Comparison of ENCODE assay signal across 28 cellular contexts in genomic region chr13:51737609-51738008, GRCh38.
DNase-seq lines count a peak whose midpoint lies in the region; ATAC-seq and TF ChIP-seq lines count a peak whose summit lies in the region.
"Had no signal": no experiment of that assay in that cellular context is flagged by ENCODE, and none has a peak within 500 bp of the region (broad histone marks: within the 10 kb centered on the region; RNA-seq: fewer than 3 reads in every experiment).

No MANE protein-coding gene starts in this region.

- peaks cover 7% of the 10 kb centered on the region; the same call in 1 of the 2 replicates for H3K36me3 ChIP-seq in IMR-90 (ENCODE audit: control insufficient read depth, insufficient read depth, low read length)
- H3K36me3 ChIP-seq: right lobe of liver, thoracic aorta, uterus had no signal

- no peak overlapping the region for H3K9ac ChIP-seq in IMR-90 (ENCODE audit: low read depth, low read length)

- H2BK120ac ChIP-seq in IMR-90 (ENCODE audit: low read depth, low read length), result no peak overlapping the region

- peaks cover 29% of the 10 kb centered on the region for H3K4me1 Mint-ChIP-seq in activated CD4-positive, alpha-beta T cell treated with anti-CD3 and anti-CD28 coated beads, Interleukin-2, amount 10 ng/mL, durations not matched to agents 24 days and 14 days
- H3K4me1 Mint-ChIP-seq in activated naive CD8-positive, alpha-beta T cell treated with anti-CD3 and anti-CD28 coated beads, Interleukin-2, amount 10 ng/mL, durations not matched to agents 7 days and 5 days, result peaks cover 16% of the 10 kb centered on the region
- H3K4me1 Mint-ChIP-seq in stimulated activated naive B cell treated with anti-CD40 and anti-IgM and Interleukin-4, amounts not matched to agents 10 μg/mL and 1 μg/mL and 100 μg/mL, for 72 hours, result peaks cover 14 to 25% of the 10 kb centered on the region in 2 donors
- H3K4me1 Mint-ChIP-seq: activated naive CD4-positive, alpha-beta T cell treated with anti-CD3 and anti-CD28 coated beads, Interleukin-2, amount 50 U/mL, for 24 hours; stimulated activated memory B cell treated with anti-CD40 and anti-IgM and Interleukin-4, amounts not matched to agents 10 μg/mL and 1 μg/mL and 100 μg/mL, for 72 hours had no signal

- no peak overlapping the region for H3K14ac ChIP-seq in IMR-90 (replicated peaks; ENCODE audit: low read depth, low read length)

- peak overlapping the region; percentile 41 for H3K4me3 Mint-ChIP-seq in activated CD4-positive, alpha-beta T cell treated with anti-CD3 and anti-CD28 coated beads, Interleukin-2, amount 10 ng/mL, durations not matched to agents 24 days and 14 days
- H3K4me3 Mint-ChIP-seq in activated naive CD8-positive, alpha-beta T cell treated with anti-CD3 and anti-CD28 coated beads, Interleukin-2, amount 10 ng/mL, durations not matched to agents 7 days and 5 days, result peak overlapping the region; percentile 56
- peak overlapping the region in 1 of 2 donors; percentile 59 for H3K4me3 Mint-ChIP-seq in stimulated activated naive B cell treated with anti-CD40 and anti-IgM and Interleukin-4, amounts not matched to agents 10 μg/mL and 1 μg/mL and 100 μg/mL, for 72 hours
- H3K4me3 Mint-ChIP-seq: activated naive CD4-positive, alpha-beta T cell treated with anti-CD3 and anti-CD28 coated beads, Interleukin-2, amount 50 U/mL, for 24 hours; stimulated activated memory B cell treated with anti-CD40 and anti-IgM and Interleukin-4, amounts not matched to agents 10 μg/mL and 1 μg/mL and 100 μg/mL, for 72 hours had no signal

- no peak overlapping the region for H2AK5ac ChIP-seq in IMR-90 (ENCODE audit: low read depth, low read length)

- CTCF ChIA-PET in IMR-90 (lab: Yijun Ruan, JAX), result no interaction called here

- H3K27me3 ChIP-seq in IMR-90 (ENCODE audit: control insufficient read depth, insufficient read depth, low read length), result no peaks in the 10 kb centered on the region
- H3K27me3 ChIP-seq: left lung, right lobe of liver, uterus had no signal

- H2AFZ ChIP-seq in IMR-90 (replicated peaks; ENCODE audit: low read length, poor library complexity), result no peak overlapping the region
- H2AFZ ChIP-seq: PC-9 had no signal

- 0 out of 2 replicates have a peak, but pooled peaks cover 4% of the 10 kb centered on the region for H4K20me1 ChIP-seq in IMR-90 (ENCODE audit: insufficient read depth, low read length)

- no peaks in the 10 kb centered on the region for H3K27me3 Mint-ChIP-seq in activated CD4-positive, alpha-beta T cell treated with anti-CD3 and anti-CD28 coated beads, Interleukin-2, amount 10 ng/mL, durations not matched to agents 24 days and 14 days
- H3K27me3 Mint-ChIP-seq in activated naive CD8-positive, alpha-beta T cell treated with anti-CD3 and anti-CD28 coated beads, Interleukin-2, amount 10 ng/mL, durations not matched to agents 7 days and 5 days, result no peaks in the 10 kb centered on the region
- no peaks in the 10 kb centered on the region for H3K27me3 Mint-ChIP-seq in stimulated activated naive B cell treated with anti-CD40 and anti-IgM and Interleukin-4, amounts not matched to agents 10 μg/mL and 1 μg/mL and 100 μg/mL, for 72 hours
- H3K27me3 Mint-ChIP-seq: activated naive CD4-positive, alpha-beta T cell treated with anti-CD3 and anti-CD28 coated beads, Interleukin-2, amount 50 U/mL, for 24 hours; CD4-positive, alpha-beta memory T cell; progenitor cell of endocrine pancreas; stimulated activated memory B cell treated with anti-CD40 and anti-IgM and Interleukin-4, amounts not matched to agents 10 μg/mL and 1 μg/mL and 100 μg/mL, for 72 hours had no signal

- DNase-seq in activated CD4-positive, alpha-beta T cell treated with anti-CD3 and anti-CD28 coated beads, Interleukin-2, amount 10 ng/mL, durations not matched to agents 24 days and 14 days, result peak; percentile 65
- DNase-seq in activated CD4-positive, alpha-beta T cell treated with anti-CD3 and anti-CD28 coated beads for 1 hour, result no peak
- DNase-seq in IMR-90 (no peak), caudate nucleus (lab: John Stamatoyannopoulos, UW) (no peak)
- no peak for DNase-seq in activated naive CD8-positive, alpha-beta T cell treated with anti-CD3 and anti-CD28 coated beads, Interleukin-2, amount 10 ng/mL, durations not matched to agents 7 days and 5 days
- DNase-seq in stimulated activated naive B cell treated with anti-CD40 and anti-IgM and Interleukin-4, amounts not matched to agents 10 μg/mL and 1 μg/mL and 100 μg/mL, for 72 hours, result no peak
- no peak for DNase-seq in effector CD8-positive, alpha-beta T cell (lab: John Stamatoyannopoulos, UW)
- DNase-seq: CD4-positive, alpha-beta memory T cell; dermis blood vessel endothelial cell; DMS153; left lung; mesendoderm; NCI-H1105; NCI-H187 treated with DMSO at 0.1 percent for 48 hours; NCI-H524; NK-92 treated with Interleukin-12 subunit alpha and Interleukin-12 subunit beta, amount 100 ng/mL, for 24 hours; PC-9; right lobe of liver; stimulated activated CD4-positive, alpha-beta T cell treated with anti-CD3 and anti-CD28 coated beads, Interleukin-12 subunit alpha, Interleukin-12 subunit beta, amount 100 ng/mL, for 4 hours; stimulated activated CD4-positive, alpha-beta T cell treated with anti-CD3 and anti-CD28 coated beads, Interleukin-4, amount 100 ng/mL, for 4 hours; SW 1271; uterus had no signal

- no peak overlapping the region for H4K91ac ChIP-seq in IMR-90 (ENCODE audit: insufficient read depth, low read depth, low read length)

- H2BK20ac ChIP-seq in IMR-90 (ENCODE audit: low read depth, low read length), result no peak overlapping the region

- intact Hi-C loops in activated CD4-positive, alpha-beta T cell treated with anti-CD3 and anti-CD28 coated beads, Interleukin-2, amount 10 ng/mL, durations not matched to agents 24 days and 14 days (cut with micrococcal nuclease), result loop anchor here (1.0 to 5.0 kb wide), 2 partner anchors 7 to 285 kb away; partner anchors contain the start of gene INTS6
- intact Hi-C loops in IMR-90 (cut with micrococcal nuclease), result no loop called here

- TF ChIP-seq RAD21 in IMR-90 (IDR thresholded peaks at IDR 0.05; ENCODE audit: low read length), result no peak

- no peak overlapping the region for H2BK15ac ChIP-seq in IMR-90 (ENCODE audit: low read depth, low read length)

- in situ Hi-C loops in IMR-90 (cut with MboI; ENCODE audit: low sequenced_read_pairs), result loop anchor here (10.0 kb wide), 1 partner anchor 293 kb away; no protein-coding TSS in a partner anchor

- H3K4me2 ChIP-seq in IMR-90 (ENCODE audit: low read depth, low read length), result no peak overlapping the region
- H3K4me2 ChIP-seq: PC-9 had no signal

- POLR2A ChIA-PET in IMR-90 (lab: Charles Lee; ENCODE audit: unreplicated experiment), result no interaction called here
- POLR2A ChIA-PET in activated naive CD8-positive, alpha-beta T cell treated with anti-CD3 and anti-CD28 coated beads, Interleukin-2, amount 10 ng/mL, durations not matched to agents 7 days and 5 days (lab: Charles Lee), result no interaction called here

- H3K4me1 ChIP-seq in IMR-90 (ENCODE audit: control insufficient read depth, insufficient read depth, low read length), result peaks cover 10% of the 10 kb centered on the region

- no peak overlapping the region for H4K5ac ChIP-seq in IMR-90 (ENCODE audit: low read depth, low read length)

- H3K79me1 ChIP-seq in IMR-90 (ENCODE audit: low read depth in 1 of 2, low read length in 2 of 2), result peaks cover 26 to 48% of the 10 kb centered on the region in 2 experiments

- H3K4me3 ChIP-seq in IMR-90 (ENCODE audit: insufficient read depth, low read depth, low read length), result no peak overlapping the region
- H3K4me3 ChIP-seq: left lung, PC-9, right lobe of liver, thoracic aorta, uterus had no signal

- no peak for TF ChIP-seq CTCF in IMR-90 (conservative IDR thresholded peaks at IDR 0.05; ENCODE audit: low read depth, low read length)

- H3K9me1 ChIP-seq in IMR-90 (ENCODE audit: insufficient read depth, low read length), result peaks cover 29% of the 10 kb centered on the region

- no peak overlapping the region for H2AK9ac ChIP-seq in IMR-90 (replicated peaks; ENCODE audit: low read depth, low read length, poor library complexity)

- no peaks in the 10 kb centered on the region for H3K9me3 ChIP-seq in IMR-90 (ENCODE audit: control insufficient read depth, insufficient read depth, low read length)
- H3K9me3 ChIP-seq: left lung, right lobe of liver, thoracic aorta, uterus had no signal

- H3K4ac ChIP-seq in IMR-90 (ENCODE audit: low read depth, low read length), result no peak overlapping the region

- no peak for TF ChIP-seq POLR2A in IMR-90 (IDR thresholded peaks at IDR 0.05; ENCODE audit: low read depth, low read length)

- WGBS in IMR-90 (ENCODE audit: extremely low coverage in 2 of 2, insufficient read length in 1 of 2), 2 experiments, result no CpG with 5 or more reads among the region's 3 CpGs

- H3K36me3 Mint-ChIP-seq in activated CD4-positive, alpha-beta T cell treated with anti-CD3 and anti-CD28 coated beads, Interleukin-2, amount 10 ng/mL, durations not matched to agents 24 days and 14 days (ENCODE audit: low read depth), result peaks cover 28% of the 10 kb centered on the region
- peaks cover 25% of the 10 kb centered on the region for H3K36me3 Mint-ChIP-seq in activated naive CD8-positive, alpha-beta T cell treated with anti-CD3 and anti-CD28 coated beads, Interleukin-2, amount 10 ng/mL, durations not matched to agents 7 days and 5 days
- H3K36me3 Mint-ChIP-seq in stimulated activated naive B cell treated with anti-CD40 and anti-IgM and Interleukin-4, amounts not matched to agents 10 μg/mL and 1 μg/mL and 100 μg/mL, for 72 hours, result peaks cover 33 to 48% of the 10 kb centered on the region in 2 donors

- H3K27ac Mint-ChIP-seq in activated CD4-positive, alpha-beta T cell treated with anti-CD3 and anti-CD28 coated beads, Interleukin-2, amount 10 ng/mL, durations not matched to agents 24 days and 14 days, result peak overlapping the region; percentile 86
- peak overlapping the region; percentile 84 for H3K27ac Mint-ChIP-seq in activated naive CD8-positive, alpha-beta T cell treated with anti-CD3 and anti-CD28 coated beads, Interleukin-2, amount 10 ng/mL, durations not matched to agents 7 days and 5 days
- H3K27ac Mint-ChIP-seq in stimulated activated naive B cell treated with anti-CD40 and anti-IgM and Interleukin-4, amounts not matched to agents 10 μg/mL and 1 μg/mL and 100 μg/mL, for 72 hours, result peak overlapping the region; percentile 73
- H3K27ac Mint-ChIP-seq: activated naive CD4-positive, alpha-beta T cell treated with anti-CD3 and anti-CD28 coated beads, Interleukin-2, amount 50 U/mL, for 24 hours; progenitor cell of endocrine pancreas had no signal

- BruUV-seq in IMR-90 (replicated peaks; lab: Mats Ljungman, UMichigan), result no TSS peak

- H4K8ac ChIP-seq in IMR-90 (ENCODE audit: low read depth in 2 of 2, low read length in 2 of 2), result no peak overlapping the region

- no peak overlapping the region for H3K18ac ChIP-seq in IMR-90 (ENCODE audit: low read depth, low read length)

- H3K56ac ChIP-seq in IMR-90 (ENCODE audit: extremely low read depth, insufficient read depth, low read length), result no peak overlapping the region

- dilution Hi-C loops in IMR-90 (cut with HindIII; ENCODE audit: low sequenced_read_pairs, unreplicated experiment), result no loop called here

- peak overlapping the region; percentile 65; the same call in 1 of the 2 replicates for H3K23ac ChIP-seq in IMR-90 (ENCODE audit: low read depth, low read length)

- no peak for ATAC-seq in IMR-90 (ENCODE audit: low read depth)
- ATAC-seq in activated naive CD8-positive, alpha-beta T cell treated with anti-CD3 and anti-CD28 coated beads, Interleukin-2, amount 10 ng/mL, durations not matched to agents 7 days and 5 days (ENCODE audit: low read depth), result peak; percentile 52
- no peak for ATAC-seq in stimulated activated naive B cell treated with anti-CD40 and anti-IgM and Interleukin-4, amounts not matched to agents 10 μg/mL and 1 μg/mL and 100 μg/mL, for 72 hours (replicated peaks)
- no peak for ATAC-seq in GM19467 (IDR thresholded peaks at IDR 0.05; ENCODE audit: unreplicated experiment)
- ATAC-seq: left lung, right lobe of liver, Right ventricle myocardium inferior had no signal

- H3K27ac ChIP-seq in IMR-90 (ENCODE audit: insufficient read depth, low read length) (no peak overlapping the region), caudate nucleus (ENCODE audit: low read depth, low read length) (no peak overlapping the region)
- H3K27ac ChIP-seq: left lung, PC-9, right lobe of liver, thoracic aorta had no signal

- H2BK5ac ChIP-seq in IMR-90 (ENCODE audit: low read depth, low read length, poor library complexity, severe bottlenecking), result no peak overlapping the region

- H3K9me3 Mint-ChIP-seq in activated CD4-positive, alpha-beta T cell treated with anti-CD3 and anti-CD28 coated beads, Interleukin-2, amount 10 ng/mL, durations not matched to agents 24 days and 14 days, result peaks cover 3% of the 10 kb centered on the region
- no peaks in the 10 kb centered on the region for H3K9me3 Mint-ChIP-seq in activated naive CD8-positive, alpha-beta T cell treated with anti-CD3 and anti-CD28 coated beads, Interleukin-2, amount 10 ng/mL, durations not matched to agents 7 days and 5 days
- no peaks in the 10 kb centered on the region for H3K9me3 Mint-ChIP-seq in stimulated activated naive B cell treated with anti-CD40 and anti-IgM and Interleukin-4, amounts not matched to agents 10 μg/mL and 1 μg/mL and 100 μg/mL, for 72 hours
- H3K9me3 Mint-ChIP-seq: activated naive CD4-positive, alpha-beta T cell treated with anti-CD3 and anti-CD28 coated beads, Interleukin-2, amount 50 U/mL, for 24 hours; CD4-positive, alpha-beta memory T cell; stimulated activated memory B cell treated with anti-CD40 and anti-IgM and Interleukin-4, amounts not matched to agents 10 μg/mL and 1 μg/mL and 100 μg/mL, for 72 hours had no signal
